In the genomic region with DNA sequence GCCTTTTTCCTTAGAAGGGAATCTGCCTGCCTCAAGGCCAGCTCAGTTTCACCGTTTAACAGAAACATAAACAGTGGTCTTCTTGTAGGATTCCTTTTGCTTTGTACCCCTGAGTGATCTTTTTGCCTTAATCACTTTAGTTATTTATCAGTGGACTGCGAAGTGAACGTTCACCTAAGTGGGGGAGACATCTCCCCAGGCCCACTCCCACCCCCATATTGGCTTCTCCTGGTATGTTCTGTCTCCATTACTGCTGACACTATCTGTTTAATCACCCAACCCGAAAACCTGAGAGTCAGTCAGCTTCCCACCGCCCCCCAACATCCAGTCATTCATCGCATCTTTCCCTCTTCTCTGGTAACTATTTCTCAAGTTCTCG, we compare ENCODE assay signal across 11 cellular contexts. TPM values are rescaled to one million over a fixed set of nuclear protein-coding genes. Genes with fewer than 3 reads are reported as not detected.
DNase-seq lines count a peak whose midpoint lies in the region; ATAC-seq and TF ChIP-seq lines count a peak whose summit lies in the region.
"Had no signal": no experiment of that assay in that cellular context is flagged by ENCODE, and none has a peak within 500 bp of the region (broad histone marks: within the 10 kb centered on the region; RNA-seq: fewer than 3 reads in every experiment).

No MANE protein-coding gene starts in this region.

- no peaks in the 10 kb centered on the region for H3K27me3 ChIP-seq in fibroblast of lung (ENCODE audit: control insufficient read depth, insufficient read depth, low read length)
- no peaks in the 10 kb centered on the region for H3K27me3 ChIP-seq in skeletal muscle tissue (ENCODE audit: control insufficient read depth in 3 of 3, insufficient read depth in 3 of 3, low read length in 3 of 3)
- H3K27me3 ChIP-seq: uterus had no signal

- H3K36me3 Mint-ChIP-seq in activated CD4-positive, alpha-beta T cell treated with anti-CD3 and anti-CD28 coated beads, Interleukin-2, amount 10 ng/mL, durations not matched to agents 24 days and 14 days (ENCODE audit: low read depth) = peaks cover 41% of the 10 kb centered on the region

- H3K4me3 Mint-ChIP-seq in activated CD4-positive, alpha-beta T cell treated with anti-CD3 and anti-CD28 coated beads, Interleukin-2, amount 10 ng/mL, durations not matched to agents 24 days and 14 days = peak overlapping the region; percentile 61

- H3K27ac ChIP-seq in SK-N-MC = no peak overlapping the region
- H3K27ac ChIP-seq in fibroblast of lung (ENCODE audit: insufficient read depth, low read length) = no peak overlapping the region
- no peak overlapping the region for H3K27ac ChIP-seq in skeletal muscle tissue (ENCODE audit: low read depth, low read length)

- H3K9me3 Mint-ChIP-seq in activated CD4-positive, alpha-beta T cell treated with anti-CD3 and anti-CD28 coated beads, Interleukin-2, amount 10 ng/mL, durations not matched to agents 24 days and 14 days = no peaks in the 10 kb centered on the region

- peaks cover 7% of the 10 kb centered on the region for H3K4me1 ChIP-seq in fibroblast of lung (ENCODE audit: control insufficient read depth, extremely low read depth, insufficient read depth, low read length)
- peaks cover 22 to 38% (median 27%) of the 10 kb centered on the region in 3 donors for H3K4me1 ChIP-seq in skeletal muscle tissue (ENCODE audit: control insufficient read depth in 3 of 3, insufficient read depth in 3 of 3, low read length in 3 of 3)

- H3K36me3 ChIP-seq in SK-N-MC (ENCODE audit: insufficient read depth, low read length) (peaks cover 57% of the 10 kb centered on the region), fibroblast of lung (ENCODE audit: control insufficient read depth, insufficient read depth, low read length) (peaks cover 2% of the 10 kb centered on the region), skeletal muscle tissue (ENCODE audit: control insufficient read depth in 3 of 3, insufficient read depth in 3 of 3, low read length in 3 of 3) (peaks cover 0 to 15% (median 10%) of the 10 kb centered on the region in 3 donors)
- H3K36me3 ChIP-seq: uterus had no signal

- H3K27ac Mint-ChIP-seq in activated CD4-positive, alpha-beta T cell treated with anti-CD3 and anti-CD28 coated beads, Interleukin-2, amount 10 ng/mL, durations not matched to agents 24 days and 14 days = peak overlapping the region; percentile 2

- intact Hi-C loops in activated CD4-positive, alpha-beta T cell treated with anti-CD3 and anti-CD28 coated beads, Interleukin-2, amount 10 ng/mL, durations not matched to agents 24 days and 14 days (cut with micrococcal nuclease) = loop anchor here (5.0 kb wide), 3 partner anchors 296 to 1236 kb away; a partner anchor contains a TSS

- no peak for DNase-seq in activated CD4-positive, alpha-beta T cell treated with anti-CD3 and anti-CD28 coated beads, Interleukin-2, amount 10 ng/mL, durations not matched to agents 24 days and 14 days
- no peak for DNase-seq in activated CD4-positive, alpha-beta T cell treated with anti-CD3 and anti-CD28 coated beads, Interleukin-2, amount 50 U/mL, for 4 hours
- DNase-seq in SK-N-MC (ENCODE audit: low read depth, low spot score) = no peak
- DNase-seq in fibroblast of lung (ENCODE audit: low read depth in 2 of 2) = no peak
- no peak for DNase-seq in kidney glomerular epithelial cell (lab: John Stamatoyannopoulos, UW)
- DNase-seq: activated CD4-positive, alpha-beta T cell treated with anti-CD3 and anti-CD28 coated beads, Interleukin-2, amount 50 U/mL, for 1 hour; retina; uterus had no signal

- no peak for TF ChIP-seq POLR2A in GM18505 (IDR thresholded peaks at IDR 0.05; ENCODE audit: borderline replicate concordance, extremely low read depth, insufficient read depth, insufficient read length)

- peaks cover 35% of the 10 kb centered on the region for H3K79me2 ChIP-seq in fibroblast of lung (ENCODE audit: control insufficient read depth, insufficient read depth, low read length)

- H3K4me2 ChIP-seq in fibroblast of lung (ENCODE audit: extremely low read depth, insufficient read depth, low read length) = peak overlapping the region; percentile 85

- no peak overlapping the region for H2AFZ ChIP-seq in fibroblast of lung (ENCODE audit: low read length)

- H3K27me3 Mint-ChIP-seq in activated CD4-positive, alpha-beta T cell treated with anti-CD3 and anti-CD28 coated beads, Interleukin-2, amount 10 ng/mL, durations not matched to agents 24 days and 14 days = no peaks in the 10 kb centered on the region

- H3K9ac ChIP-seq in SK-N-MC (ENCODE audit: insufficient read length) (peak overlapping the region; percentile 96), fibroblast of lung (ENCODE audit: insufficient read depth, low read length) (no peak overlapping the region), skeletal muscle tissue (ENCODE audit: low read depth in 1 of 3, low read length in 3 of 3) (no peak overlapping the region)

- ATAC-seq in GM21619 (IDR thresholded peaks at IDR 0.05; ENCODE audit: unreplicated experiment) (no peak), GM18505 (IDR thresholded peaks at IDR 0.05; ENCODE audit: unreplicated experiment) (no peak)

- peaks cover 35% of the 10 kb centered on the region for H3K4me1 Mint-ChIP-seq in activated CD4-positive, alpha-beta T cell treated with anti-CD3 and anti-CD28 coated beads, Interleukin-2, amount 10 ng/mL, durations not matched to agents 24 days and 14 days

- H3K9me3 ChIP-seq in SK-N-MC (ENCODE audit: low read depth, low read length) (no peaks in the 10 kb centered on the region), fibroblast of lung (ENCODE audit: control insufficient read depth, insufficient read depth, low read depth, low read length) (no peaks in the 10 kb centered on the region), skeletal muscle tissue (ENCODE audit: control insufficient read depth in 3 of 3, low read length in 3 of 3) (no peaks in the 10 kb centered on the region)
- H3K9me3 ChIP-seq: uterus had no signal

- H4K20me1 ChIP-seq in fibroblast of lung (ENCODE audit: control insufficient read depth, extremely low read depth, insufficient read depth, low read length) = no peaks in the 10 kb centered on the region

- H3K4me3 ChIP-seq in SK-N-MC (peak overlapping the region; percentile 96), fibroblast of lung (replicated peaks in 1 of 4; ENCODE audit: control extremely low read depth in 1 of 4, insufficient read depth in 1 of 4, low read depth in 3 of 4, low read length in 4 of 4) (peak overlapping the region; percentile 58 to 99 (median 80)), skeletal muscle tissue (ENCODE audit: low read length in 3 of 3) (peak overlapping the region; percentile 16 to 94 (median 93))

- TF ChIP-seq CTCF in fibroblast of lung (conservative IDR thresholded peaks at IDR 0.05 in 1 of 2, IDR thresholded peaks at IDR 0.05 in 1 of 2; ENCODE audit: low read depth in 1 of 2, low read length in 2 of 2) = no peak

RNA-seq across cellular contexts. Expression of a gene that starts 1.4 kb away (rescaled TPM):
- total RNA-seq in activated CD4-positive, alpha-beta T cell treated with anti-CD3 and anti-CD28 coated beads, Interleukin-2, amount 10 ng/mL, durations not matched to agents 24 days and 14 days = 63.0 and 69.8 TPM in 2 replicates
- total RNA-seq in fibroblast of lung = 10.6 and 11.0 TPM in 2 replicates
- 22.4 and 30.8 TPM in 2 replicates for polyA plus RNA-seq in fibroblast of lung
- polyA plus RNA-seq in fibroblast of lung (2012) = 15.2 and 22.4 TPM in 2 replicates
- polyA minus RNA-seq in fibroblast of lung (ENCODE audit: low replicate concordance) = 29.7 and 50.2 TPM in 2 replicates
- 34.4 TPM for total RNA-seq in skeletal muscle tissue

RNA-seq across cellular contexts. Expression of a gene that starts 1.6 kb away (rescaled TPM):
- total RNA-seq in activated CD4-positive, alpha-beta T cell treated with anti-CD3 and anti-CD28 coated beads, Interleukin-2, amount 10 ng/mL, durations not matched to agents 24 days and 14 days = 9.8 TPM in 2 replicates
- total RNA-seq in fibroblast of lung (18.0 and 19.8 TPM in 2 replicates), skeletal muscle tissue (13.0 TPM)
- 4.7 and 7.2 TPM in 2 replicates for polyA plus RNA-seq in fibroblast of lung
- polyA plus RNA-seq in fibroblast of lung (2012) = 3.7 and 5.2 TPM in 2 replicates
- polyA minus RNA-seq in fibroblast of lung (ENCODE audit: low replicate concordance) = 1.9 and 2.5 TPM in 2 replicates
